8 cellular contexts compared by ENCODE assay signal in the genomic region with DNA sequence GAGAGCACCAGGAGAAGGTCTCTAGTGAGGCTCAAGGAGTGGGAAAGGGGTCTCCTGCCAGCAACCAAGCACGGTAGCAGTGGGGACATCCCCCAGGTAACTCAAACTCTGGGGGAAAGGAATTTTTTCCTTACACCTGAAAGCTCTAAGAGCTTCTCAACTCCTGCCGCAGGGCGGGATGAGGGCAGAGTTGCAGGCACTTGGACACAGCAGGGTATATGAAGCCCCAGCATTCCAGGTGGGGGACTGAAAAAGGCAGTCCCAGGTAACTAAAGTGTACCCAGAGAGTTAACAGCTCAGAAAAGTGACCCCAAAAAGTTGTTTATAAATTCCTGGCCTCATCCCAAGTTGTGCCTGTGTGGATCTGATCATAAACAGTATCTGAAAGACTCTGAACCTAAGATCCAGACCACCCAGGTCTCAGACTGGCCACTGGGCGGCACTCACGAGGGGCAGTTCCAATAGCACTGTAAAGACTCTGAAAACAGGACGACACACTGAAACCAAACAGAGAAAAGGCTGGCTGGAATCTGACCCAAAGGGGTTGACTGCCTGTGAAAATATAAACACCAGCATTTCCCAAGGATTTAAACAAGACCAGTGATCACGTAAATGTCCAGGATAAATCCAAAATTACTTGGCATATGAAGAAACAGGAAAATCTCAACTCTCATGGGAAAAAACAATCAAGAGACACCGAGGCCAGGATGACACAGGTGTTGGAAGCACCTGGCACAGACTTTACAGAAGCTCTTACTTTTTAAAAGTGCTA. TPM values are rescaled to one million over a fixed set of nuclear protein-coding genes. Genes with fewer than 3 reads are reported as not detected.
DNase-seq lines count a peak whose midpoint lies in the region; ATAC-seq, FAIRE-seq and TF ChIP-seq lines count a peak whose summit lies in the region.

No MANE protein-coding gene starts in this region.

- peaks cover 0 to 10% (median 3%) of the 10 kb centered on the region in 5 experiments for H3K9me3 Mint-ChIP-seq in brain

- no peaks in the 10 kb centered on the region for H3K36me3 ChIP-seq in stomach

- peak; percentile 93 to 97 for ATAC-seq in A549
- ATAC-seq in GM21528 (IDR thresholded peaks at IDR 0.05; ENCODE audit: low FRiP score, unreplicated experiment): no peak

- peak overlapping the region in 4 of 5 experiments; percentile 63 to 73 (median 68) for H3K27ac Mint-ChIP-seq in brain

- TF ChIP-seq EP300 in A549 (IDR thresholded peaks at IDR 0.05) (no peak), stomach (IDR thresholded peaks at IDR 0.05) (no peak)

- intact Hi-C loops in stomach (cut with DNase I; ENCODE audit: low total_unique reads): no loop called here

- no peaks in the 10 kb centered on the region for H3K36me3 Mint-ChIP-seq in brain

- CTCF ChIA-PET in A549 (lab: Yijun Ruan, JAX): interaction anchor here (0.6 to 3.4 kb wide), 25 partner anchors 9 to 39 kb away, joined by 3 to 49 read pairs (median 4); no protein-coding TSS in a partner anchor

- POLR2A ChIA-PET in A549 (lab: Yijun Ruan, JAX): interaction anchor here (0.6 to 1.2 kb wide), 2 partner anchors 33 to 34 kb away, joined by 3 to 4 read pairs; no protein-coding TSS in a partner anchor

- no peak for FAIRE-seq in A549 (lab: Jason Lieb, UNC)

- peaks cover 38% of the 10 kb centered on the region for H3K4me1 Mint-ChIP-seq in brain

- peak; percentile 69 to 74 for TF ChIP-seq RAD21 in A549 (conservative IDR thresholded peaks at IDR 0.05 in 1 of 2, IDR thresholded peaks at IDR 0.05 in 1 of 2)

- peak; percentile 58 to 83 for DNase-seq in A549 (ENCODE audit: low read depth in 1 of 2, low spot score in 1 of 2)
- peak; percentile 76 for DNase-seq in NCI-H82 (lab: John Stamatoyannopoulos, UW)
- peak; percentile 82 for DNase-seq in iris pigment epithelial cell (ENCODE audit: low read depth)
- DNase-seq in stomach: peak; percentile 78
- no peak for DNase-seq in GM19240 (ENCODE audit: insufficient read length, low spot score)

- H3K4me3 ChIP-seq in A549 (no peak overlapping the region), stomach (no peak overlapping the region)

- H3K27me3 Mint-ChIP-seq in brain: no peaks in the 10 kb centered on the region

- H3K27ac ChIP-seq in A549 (peak overlapping the region; percentile 92), stomach (peak overlapping the region in 3 of 5 donors; percentile 10 to 63 (median 49))

- no peak for TF ChIP-seq POLR2A in A549 (IDR thresholded peaks at IDR 0.05; ENCODE audit: low read length)
- TF ChIP-seq POLR2A in stomach (IDR thresholded peaks at IDR 0.05): no peak

- H3K9me3 ChIP-seq in A549 (peaks cover 3% of the 10 kb centered on the region; the same call in 1 of the 3 replicates), stomach (no peaks in the 10 kb centered on the region)

- TF ChIP-seq CTCF in A549 (IDR thresholded peaks at IDR 0.05): peak; percentile 68
- peak; percentile 27 for TF ChIP-seq CTCF in GM12801 (IDR thresholded peaks at IDR 0.05; ENCODE audit: extremely low read depth, insufficient read length)
- TF ChIP-seq CTCF in brain (conservative IDR thresholded peaks at IDR 0.05): peak in 1 of 2 experiments; percentile 55
- peak in 5 of 7 experiments; percentile 60 to 68 (median 65) for TF ChIP-seq CTCF in stomach (IDR thresholded peaks at IDR 0.05)

- H3K4me1 ChIP-seq in A549 (peaks cover 51% of the 10 kb centered on the region), stomach (peaks cover 26 to 43% (median 32%) of the 10 kb centered on the region in 4 donors)

- H3K4me2 ChIP-seq in A549: peak overlapping the region; percentile 46

- 30% methylated on average over 8 of the region's 8 CpGs for WGBS in A549 (ENCODE audit: missing lambda C conversion rate)
- WGBS in stomach, 5 donors: 35 to 40% (median 39%) methylated on average over 8 of the region's 8 CpGs

- H3K27me3 ChIP-seq in stomach: no peaks in the 10 kb centered on the region

- no peak overlapping the region for H3K4me3 Mint-ChIP-seq in brain

TF ChIP-seq in A549, 52 proteins besides CTCF, POLR2A, EP300 and RAD21:
- TF ChIP-seq HOXB13 (CRISPR knock-in tag; IDR thresholded peaks at IDR 0.05; ENCODE audit: low read depth) (no peak; the same call in 1 of the 2 replicates), SMC3 (IDR thresholded peaks at IDR 0.05) (peak; percentile 84), MAX (IDR thresholded peaks at IDR 0.05) (peak; percentile 42; the same call in 1 of the 2 replicates)

RNA-seq across cellular contexts. Expression of gene HSF2BP, which starts 47.5 kb away (rescaled TPM):
- polyA plus RNA-seq in A549 (2011; rRNA removed) (2.7 and 3.1 TPM in 2 replicates), A549 (2017; fragmentation: RNase III; extraction: RNeasy Plus Mini Kit Qiagen cat#74134 plus additional on column Dnase treatment) (1.7 to 2.3 TPM (median 1.7 TPM) in 3 replicates), brain (ENCODE audit: insufficient read depth, low read depth, low replicate concordance) (1.8 TPM), stomach (under 1 TPM; 0.23 to 0.31 (median 0.25) TPM)
- 1.5 and 1.6 TPM in 2 replicates for polyA plus RNA-seq in A549 (2012; cell fraction: cytosol; rRNA removed)
- polyA plus RNA-seq in A549 (2012; cell fraction: nucleus; rRNA removed): 0.82 and 1.1 TPM in 2 replicates
- 2.0 and 2.1 TPM in 2 replicates for polyA minus RNA-seq in A549 (2011; rRNA and poly(A)+ RNA removed)
- 1 to 10 TPM in 1 of 5 donors, under 1 TPM in 1, not detected in 3; 0.58 to 1.5 TPM for total RNA-seq in stomach

RNA-seq across cellular contexts. Expression of gene RRP1B, which starts 47.6 kb away (rescaled TPM):
- polyA plus RNA-seq in A549 (2011; rRNA removed) (25.4 and 32.5 TPM in 2 replicates), A549 (2017; fragmentation: RNase III; extraction: RNeasy Plus Mini Kit Qiagen cat#74134 plus additional on column Dnase treatment) (31.4 to 32.5 TPM (median 32.4 TPM) in 3 replicates), brain (ENCODE audit: insufficient read depth, low read depth, low replicate concordance) (22.9 TPM), stomach (1 to 10 TPM; 4.0 to 6.3 (median 6.2) TPM)
- polyA plus RNA-seq in A549 (2012; cell fraction: cytosol; rRNA removed): 14.6 and 17.7 TPM in 2 replicates
- polyA plus RNA-seq in A549 (2012; cell fraction: nucleus; rRNA removed): 20.2 and 22.5 TPM in 2 replicates
- polyA minus RNA-seq in A549 (2011; rRNA and poly(A)+ RNA removed): 23.1 and 26.2 TPM in 2 replicates
- total RNA-seq in stomach: 10 to 100 TPM in 4 of 5 donors, 1 to 10 TPM in 1; 6.4 to 23.6 (median 14.9) TPM
